Comparison of ENCODE assay signal across 8 cellular contexts in the genomic region with DNA sequence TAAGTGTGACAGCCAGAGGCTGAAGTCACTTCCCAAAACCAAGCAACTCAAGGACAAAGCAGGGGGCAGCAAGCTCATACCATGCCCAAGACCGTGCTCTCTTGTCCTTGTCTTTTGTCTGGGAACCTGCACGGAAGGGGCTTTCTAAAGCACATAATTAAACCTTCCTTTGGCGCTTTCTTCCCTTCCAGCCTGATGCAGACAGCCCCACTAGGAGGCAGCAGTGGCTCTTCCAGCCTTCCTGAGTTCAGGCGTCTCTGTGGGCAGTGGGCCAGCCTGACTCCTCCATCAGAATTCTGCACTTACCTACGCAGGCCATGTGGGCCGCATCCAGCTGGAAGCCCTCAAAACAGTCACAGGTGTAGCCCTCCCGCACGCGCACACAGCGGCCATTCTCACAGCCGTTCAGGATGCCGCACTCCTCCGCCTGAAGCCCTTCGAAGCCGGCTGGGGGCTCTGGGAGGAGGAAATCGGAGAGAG. TPM values are rescaled to one million over a fixed set of nuclear protein-coding genes. Genes with fewer than 3 reads are reported as not detected.
A peak's percentile ranks its signal among the peaks of the same experiment; 100 is the strongest.
DNase-seq lines count a peak whose midpoint lies in the region; ATAC-seq and TF ChIP-seq lines count a peak whose summit lies in the region.

No MANE protein-coding gene starts in this region.

- H4K20me1 ChIP-seq in osteoblast (ENCODE audit: insufficient read depth, low read length), result peaks cover 12% of the 10 kb centered on the region

- no peak for ATAC-seq in naive thymus-derived CD8-positive, alpha-beta T cell
- ATAC-seq in GM21515 (IDR thresholded peaks at IDR 0.05; ENCODE audit: unreplicated experiment), result no peak

- DNase-seq in AG08395 (ENCODE audit: low spot score), result peak; percentile 64
- DNase-seq in HEK293T (ENCODE audit: extremely low spot score), result peak; percentile 71
- DNase-seq in RPMI7951 (ENCODE audit: low read depth), result peak; percentile 47
- DNase-seq in fibroblast of villous mesenchyme (ENCODE audit: low read depth), result peak; percentile 71
- peak; percentile 94 for DNase-seq in osteoblast (ENCODE audit: insufficient read length, low spot score, missing footprints)
- no peak for DNase-seq in naive thymus-derived CD8-positive, alpha-beta T cell
- no peak for DNase-seq in activated T-helper 2 cell treated with anti-CD3 and anti-CD28 coated beads, Interferon-gamma antibody, Interleukin-2, Interleukin-4, amounts not matched to agents 10 μg/mL and 5 μg/mL and 100 μg/mL, durations not matched to agents 14 hours and 24 hours and 36 hours (ENCODE audit: low spot score)

- no peak overlapping the region for H3K4me3 ChIP-seq in fibroblast of villous mesenchyme (ENCODE audit: low read depth, low read length)
- no peak overlapping the region for H3K4me3 ChIP-seq in osteoblast (ENCODE audit: insufficient read depth, low read length)

- intact Hi-C loops in activated T-helper 2 cell treated with anti-CD3 and anti-CD28 coated beads, Interferon-gamma antibody, Interleukin-2, Interleukin-4, amounts not matched to agents 10 μg/mL and 5 μg/mL and 100 μg/mL, durations not matched to agents 14 hours and 24 hours and 36 hours (cut with micrococcal nuclease), result no loop called here

- H3K4me3 Mint-ChIP-seq in naive thymus-derived CD8-positive, alpha-beta T cell, result no peak overlapping the region
- no peak overlapping the region for H3K4me3 Mint-ChIP-seq in activated T-helper 2 cell treated with anti-CD3 and anti-CD28 coated beads, Interferon-gamma antibody, Interleukin-2, Interleukin-4, amounts not matched to agents 10 μg/mL and 5 μg/mL and 100 μg/mL, durations not matched to agents 14 hours and 24 hours and 36 hours (ENCODE audit: low read depth)

- peak overlapping the region in 1 of 10 donors; percentile 49 for H3K27ac Mint-ChIP-seq in naive thymus-derived CD8-positive, alpha-beta T cell
- H3K27ac Mint-ChIP-seq in activated T-helper 2 cell treated with anti-CD3 and anti-CD28 coated beads, Interferon-gamma antibody, Interleukin-2, Interleukin-4, amounts not matched to agents 10 μg/mL and 5 μg/mL and 100 μg/mL, durations not matched to agents 14 hours and 24 hours and 36 hours, result no peak overlapping the region

- no peak overlapping the region for H2AFZ ChIP-seq in osteoblast (ENCODE audit: low read length)

- TF ChIP-seq CTCF in fibroblast of villous mesenchyme (IDR thresholded peaks at IDR 0.05; ENCODE audit: insufficient read depth, low read depth, low read length), result peak; percentile 82
- TF ChIP-seq CTCF in osteoblast (IDR thresholded peaks at IDR 0.05; ENCODE audit: extremely low read depth, low read depth, low read length), result peak; percentile 77

- peak overlapping the region; percentile 10 for H3K27ac ChIP-seq in osteoblast (ENCODE audit: low read depth, low read length)

- no peaks in the 10 kb centered on the region for H3K27me3 ChIP-seq in osteoblast (ENCODE audit: insufficient read depth, low read length)

- H3K36me3 Mint-ChIP-seq in naive thymus-derived CD8-positive, alpha-beta T cell, result peaks cover 0 to 11% (median 0%) of the 10 kb centered on the region in 3 donors
- peaks cover under 1% of the 10 kb centered on the region for H3K36me3 Mint-ChIP-seq in activated T-helper 2 cell treated with anti-CD3 and anti-CD28 coated beads, Interferon-gamma antibody, Interleukin-2, Interleukin-4, amounts not matched to agents 10 μg/mL and 5 μg/mL and 100 μg/mL, durations not matched to agents 14 hours and 24 hours and 36 hours (ENCODE audit: low read depth)

- H3K4me1 ChIP-seq in osteoblast (ENCODE audit: insufficient read depth, low read length), result peaks cover 3% of the 10 kb centered on the region

- H3K9me3 Mint-ChIP-seq in naive thymus-derived CD8-positive, alpha-beta T cell, result no peaks in the 10 kb centered on the region
- no peaks in the 10 kb centered on the region for H3K9me3 Mint-ChIP-seq in activated T-helper 2 cell treated with anti-CD3 and anti-CD28 coated beads, Interferon-gamma antibody, Interleukin-2, Interleukin-4, amounts not matched to agents 10 μg/mL and 5 μg/mL and 100 μg/mL, durations not matched to agents 14 hours and 24 hours and 36 hours

- POLR2A ChIA-PET in HEK293T (lab: Yijun Ruan, JAX), result no interaction called here
- POLR2A ChIA-PET in naive thymus-derived CD8-positive, alpha-beta T cell (lab: Charles Lee), result interaction anchor here (1.2 kb wide), 1 partner anchor 8 kb away, joined by 4 read pairs; a partner anchor contains a TSS

- H3K9me3 ChIP-seq in osteoblast (ENCODE audit: low read depth, low read length), result no peaks in the 10 kb centered on the region

- CTCF ChIA-PET in HEK293T (lab: Yijun Ruan, JAX), result interaction anchor here (1.2 kb wide), 1 partner anchor 11 kb away, joined by 6 read pairs; no protein-coding TSS in a partner anchor

- no peak overlapping the region for H3K4me2 ChIP-seq in osteoblast (ENCODE audit: insufficient read depth, low read length)

- peaks cover 80% of the 10 kb centered on the region for H3K36me3 ChIP-seq in osteoblast (ENCODE audit: insufficient read depth, low read length)

- no peaks in the 10 kb centered on the region for H3K27me3 Mint-ChIP-seq in naive thymus-derived CD8-positive, alpha-beta T cell
- H3K27me3 Mint-ChIP-seq in activated T-helper 2 cell treated with anti-CD3 and anti-CD28 coated beads, Interferon-gamma antibody, Interleukin-2, Interleukin-4, amounts not matched to agents 10 μg/mL and 5 μg/mL and 100 μg/mL, durations not matched to agents 14 hours and 24 hours and 36 hours (ENCODE audit: low read depth), result no peaks in the 10 kb centered on the region

- H3K4me1 Mint-ChIP-seq in naive thymus-derived CD8-positive, alpha-beta T cell, result peaks cover 6 to 25% (median 13%) of the 10 kb centered on the region in 4 donors
- no peaks in the 10 kb centered on the region for H3K4me1 Mint-ChIP-seq in activated T-helper 2 cell treated with anti-CD3 and anti-CD28 coated beads, Interferon-gamma antibody, Interleukin-2, Interleukin-4, amounts not matched to agents 10 μg/mL and 5 μg/mL and 100 μg/mL, durations not matched to agents 14 hours and 24 hours and 36 hours (ENCODE audit: low read depth)

- H3K79me2 ChIP-seq in osteoblast (ENCODE audit: insufficient read depth, low read length), result peaks cover 3% of the 10 kb centered on the region

TF ChIP-seq in HEK293T, 16 proteins besides CTCF, POLR2A, EP300 and RAD21:
- TF ChIP-seq SP1 (IDR thresholded peaks at IDR 0.05) (no peak), ELF4 (IDR thresholded peaks at IDR 0.05) (no peak), CTBP1 (IDR thresholded peaks at IDR 0.05; ENCODE audit: borderline replicate concordance) (no peak), SUZ12 (IDR thresholded peaks at IDR 0.05) (no peak), BHLHE40 (IDR thresholded peaks at IDR 0.05; ENCODE audit: borderline replicate concordance) (no peak), FOXM1 (IDR thresholded peaks at IDR 0.05; ENCODE audit: borderline replicate concordance) (no peak), FOXK2 (IDR thresholded peaks at IDR 0.05) (no peak), TARDBP (IDR thresholded peaks at IDR 0.05) (no peak), LEF1 (IDR thresholded peaks at IDR 0.05; ENCODE audit: borderline replicate concordance) (no peak), HDGF (IDR thresholded peaks at IDR 0.05; ENCODE audit: borderline replicate concordance) (no peak), L3MBTL2 (conservative IDR thresholded peaks at IDR 0.05) (no peak), ZNF384 (IDR thresholded peaks at IDR 0.05) (no peak), NFRKB (IDR thresholded peaks at IDR 0.05) (no peak), ARNT (IDR thresholded peaks at IDR 0.05) (no peak), FOXA1 (IDR thresholded peaks at IDR 0.05) (no peak)
- TF ChIP-seq, protein P1, sequence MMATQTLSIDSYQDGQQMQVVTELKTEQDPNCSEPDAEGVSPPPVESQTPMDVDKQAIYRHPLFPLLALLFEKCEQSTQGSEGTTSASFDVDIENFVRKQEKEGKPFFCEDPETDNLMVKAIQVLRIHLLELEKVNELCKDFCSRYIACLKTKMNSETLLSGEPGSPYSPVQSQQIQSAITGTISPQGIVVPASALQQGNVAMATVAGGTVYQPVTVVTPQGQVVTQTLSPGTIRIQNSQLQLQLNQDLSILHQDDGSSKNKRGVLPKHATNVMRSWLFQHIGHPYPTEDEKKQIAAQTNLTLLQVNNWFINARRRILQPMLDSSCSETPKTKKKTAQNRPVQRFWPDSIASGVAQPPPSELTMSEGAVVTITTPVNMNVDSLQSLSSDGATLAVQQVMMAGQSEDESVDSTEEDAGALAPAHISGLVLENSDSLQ (IDR thresholded peaks at IDR 0.05), result no peak
TF ChIP-seq in HEK293T: peak in this region for 0.

RNA-seq across cellular contexts. Expression of a gene that starts 7.6 kb away (rescaled TPM):
- 32.4 and 36.1 TPM in 2 replicates for total RNA-seq in RPMI7951 (2014; rRNA removed; shearing (Covaris generic))
- total RNA-seq in fibroblast of villous mesenchyme (14.8 and 24.6 TPM in 2 replicates), osteoblast (8.7 and 18.6 TPM in 2 replicates)
- total RNA-seq in naive thymus-derived CD8-positive, alpha-beta T cell, result 10 to 100 TPM; 33.3 to 39.5 TPM
- 10 to 100 TPM; 47.2 to 86.2 (median 65.3) TPM for polyA plus RNA-seq in naive thymus-derived CD8-positive, alpha-beta T cell
- 23.9 and 25.3 TPM in 2 replicates for total RNA-seq in activated T-helper 2 cell treated with anti-CD3 and anti-CD28 coated beads, Interferon-gamma antibody, Interleukin-2, Interleukin-4, amounts not matched to agents 10 μg/mL and 5 μg/mL and 100 μg/mL, durations not matched to agents 14 hours and 24 hours and 36 hours

RNA-seq across cellular contexts. Expression of a gene that starts 8.1 kb away (rescaled TPM):
- 358 and 402 TPM in 2 replicates for total RNA-seq in RPMI7951 (2014; rRNA removed; shearing (Covaris generic))
- total RNA-seq in fibroblast of villous mesenchyme, result 252 and 317 TPM in 2 replicates
- 266 and 291 TPM in 2 replicates for total RNA-seq in osteoblast
- 10 to 100 TPM; 40.9 to 44.4 TPM for total RNA-seq in naive thymus-derived CD8-positive, alpha-beta T cell
- 10 to 100 TPM; 53.8 to 65.2 (median 57.0) TPM for polyA plus RNA-seq in naive thymus-derived CD8-positive, alpha-beta T cell
- 17.8 and 19.2 TPM in 2 replicates for total RNA-seq in activated T-helper 2 cell treated with anti-CD3 and anti-CD28 coated beads, Interferon-gamma antibody, Interleukin-2, Interleukin-4, amounts not matched to agents 10 μg/mL and 5 μg/mL and 100 μg/mL, durations not matched to agents 14 hours and 24 hours and 36 hours

Comparison
In these comparisons a context has a peak if more than half of its experiments do, and no peak if none do; other contexts are left out.
1. DNase-seq: peak in AG08395 (single experiment), HEK293T (single experiment), RPMI7951 (single experiment), fibroblast of villous mesenchyme (single experiment) and osteoblast (single experiment); none in naive thymus-derived CD8-positive, alpha-beta T cell (0 of 10) and activated T-helper 2 cell treated with anti-CD3 and anti-CD28 coated beads, Interferon-gamma antibody, Interleukin-2, Interleukin-4, amounts not matched to agents 10 μg/mL and 5 μg/mL and 100 μg/mL, durations not matched to agents 14 hours and 24 hours and 36 hours (single experiment).